ENCODE assay signal across 8 cellular contexts in the genomic region with DNA sequence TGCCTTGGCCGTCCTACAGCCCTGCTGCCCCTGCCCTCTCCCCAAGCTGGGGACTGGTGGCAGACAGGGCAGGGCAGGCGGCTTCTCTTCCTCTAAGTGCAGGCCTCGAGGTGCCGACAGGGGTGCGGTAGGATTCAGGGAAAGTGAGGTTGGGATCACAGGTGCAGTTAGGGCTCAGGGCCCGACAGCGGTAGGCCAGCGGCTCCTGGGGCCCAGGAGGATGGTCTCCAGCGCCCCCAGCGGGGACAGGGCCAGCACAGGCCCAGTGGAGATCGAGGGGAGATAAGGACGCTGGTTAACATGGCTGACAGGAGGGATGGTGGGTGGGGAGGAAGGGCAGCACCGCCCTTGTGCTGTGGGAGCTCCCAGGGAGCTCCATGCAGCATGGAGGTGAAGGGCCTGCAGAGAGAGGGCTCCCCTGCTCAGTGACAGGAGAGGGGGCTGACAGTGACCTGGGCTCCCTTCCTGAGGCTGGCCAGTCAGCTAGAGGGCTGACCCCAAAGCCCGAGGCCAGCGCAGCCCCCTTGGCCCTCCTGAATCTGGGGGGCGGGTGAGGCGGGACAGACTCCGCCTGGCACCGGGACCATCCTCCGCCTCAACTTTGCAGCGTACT. TPM values are rescaled to one million over a fixed set of nuclear protein-coding genes. Genes with fewer than 3 reads are reported as not detected.
DNase-seq lines count a peak whose midpoint lies in the region; ATAC-seq and TF ChIP-seq lines count a peak whose summit lies in the region.

No MANE protein-coding gene starts in this region.

- peaks cover 1% of the 10 kb centered on the region for H3K36me3 Mint-ChIP-seq in activated CD4-positive, alpha-beta T cell treated with anti-CD3 and anti-CD28 coated beads for 36 hours (ENCODE audit: low read depth)

- intact Hi-C loops in activated CD4-positive, alpha-beta T cell treated with anti-CD3 and anti-CD28 coated beads for 36 hours (cut with DNase I, micrococcal nuclease), result loop anchor here in 1 of 2 experiments (10.0 kb wide), 1 partner anchor 421 kb away; the partner anchor contains the start of gene GPR132

- no peaks in the 10 kb centered on the region for H3K36me3 ChIP-seq in brain microvascular endothelial cell (replicated peaks)
- H3K36me3 ChIP-seq in mesodermal cell (ENCODE audit: control insufficient read depth, insufficient read depth, low read length), result no peaks in the 10 kb centered on the region

- H3K4me3 Mint-ChIP-seq in activated CD4-positive, alpha-beta T cell treated with anti-CD3 and anti-CD28 coated beads for 36 hours, result no peak overlapping the region

- DNase-seq in activated CD4-positive, alpha-beta T cell treated with anti-CD3 and anti-CD28 coated beads for 36 hours, result peak; percentile 71
- DNase-seq in activated CD4-positive, alpha-beta T cell treated with anti-CD3 and anti-CD28 coated beads, Interleukin-2, amount 50 U/mL, for 4 hours, result no peak
- DNase-seq in OCI-M1 (lab: John Stamatoyannopoulos, UW) (peak; percentile 77), brain microvascular endothelial cell (no peak)

- H3K4me3 ChIP-seq in brain microvascular endothelial cell (ENCODE audit: low read depth, low read length) (no peak overlapping the region), mesodermal cell (ENCODE audit: extremely low read depth, insufficient read depth, low read length, poor library complexity, severe bottlenecking) (peak overlapping the region; percentile 36)

- H3K27me3 Mint-ChIP-seq in activated CD4-positive, alpha-beta T cell treated with anti-CD3 and anti-CD28 coated beads for 36 hours, result no peaks in the 10 kb centered on the region

- CTCF ChIA-PET in activated CD4-positive, alpha-beta T cell treated with anti-CD3 and anti-CD28 coated beads for 36 hours (lab: Charles Lee), result interaction anchor here (0.7 to 1.4 kb wide), 2 partner anchors 115 to 1055 kb away, joined by 3 to 4 read pairs; no protein-coding TSS in a partner anchor

- H3K27ac Mint-ChIP-seq in activated CD4-positive, alpha-beta T cell treated with anti-CD3 and anti-CD28 coated beads for 36 hours, result peak overlapping the region; percentile 42

- WGBS in mesodermal cell (ENCODE audit: insufficient coverage in 2 of 2), 2 experiments, result 17 to 21% methylated on average over 16 to 18 of the region's 21 CpGs

- POLR2A ChIA-PET in activated CD4-positive, alpha-beta T cell treated with anti-CD3 and anti-CD28 coated beads for 36 hours (lab: Charles Lee), result no interaction called here

- peaks cover 19% of the 10 kb centered on the region for H3K27me3 ChIP-seq in brain microvascular endothelial cell (replicated peaks)

- TF ChIP-seq CTCF in brain microvascular endothelial cell (IDR thresholded peaks at IDR 0.05; ENCODE audit: low read depth, low read length, missing control alignments), result peak; percentile 68

- peaks cover 66% of the 10 kb centered on the region for H3K4me1 ChIP-seq in mesodermal cell (ENCODE audit: control insufficient read depth, insufficient read depth, low read length, poor library complexity, severe bottlenecking)

- H3K27ac ChIP-seq in brain microvascular endothelial cell, result no peak overlapping the region
- no peak overlapping the region for H3K27ac ChIP-seq in mesodermal cell (ENCODE audit: low read depth, low read length, severe bottlenecking)

- in situ Hi-C loops in brain microvascular endothelial cell (cut with HindIII; ENCODE audit: low pct_ligation_motif_present, low sequenced_read_pairs), result no loop called here

- H3K9me3 ChIP-seq in mesodermal cell (ENCODE audit: control insufficient read depth, low read length), result no peaks in the 10 kb centered on the region

- ATAC-seq in activated CD4-positive, alpha-beta T cell treated with anti-CD3 and anti-CD28 coated beads for 36 hours, result no peak
- no peak for ATAC-seq in GM18511 (IDR thresholded peaks at IDR 0.05; ENCODE audit: unreplicated experiment)
- no peak for ATAC-seq in HG02678 (IDR thresholded peaks at IDR 0.05; ENCODE audit: unreplicated experiment)
- ATAC-seq in HG03442 (IDR thresholded peaks at IDR 0.05; ENCODE audit: unreplicated experiment), result no peak

- H3K4me1 Mint-ChIP-seq in activated CD4-positive, alpha-beta T cell treated with anti-CD3 and anti-CD28 coated beads for 36 hours, result peaks cover 53% of the 10 kb centered on the region

- H3K9me3 Mint-ChIP-seq in activated CD4-positive, alpha-beta T cell treated with anti-CD3 and anti-CD28 coated beads for 36 hours (ENCODE audit: low read depth), result no peaks in the 10 kb centered on the region

RNA-seq across cellular contexts. Expression of gene CRIP1, which starts 0.9 kb away (rescaled TPM):
- total RNA-seq in activated CD4-positive, alpha-beta T cell treated with anti-CD3 and anti-CD28 coated beads for 36 hours, result 100 to 1,000 TPM; 182 to 186 TPM
- polyA plus RNA-seq in mesodermal cell (2013, experiment 1 of 2), result 50.0 TPM
- polyA plus RNA-seq in mesodermal cell (2013, experiment 2 of 2), result 33.7 TPM

RNA-seq across cellular contexts. Expression of gene TEDC1, which starts 5.2 kb away (rescaled TPM):
- 10 to 100 TPM; 21.7 to 31.8 TPM for total RNA-seq in activated CD4-positive, alpha-beta T cell treated with anti-CD3 and anti-CD28 coated beads for 36 hours
- 11.7 TPM for polyA plus RNA-seq in mesodermal cell (2013, experiment 1 of 2)
- polyA plus RNA-seq in mesodermal cell (2013, experiment 2 of 2), result 12.2 TPM

RNA-seq across cellular contexts. Expression of gene CRIP2, which starts 11.2 kb away (rescaled TPM):
- 1 to 10 TPM; 1.1 to 1.2 TPM for total RNA-seq in activated CD4-positive, alpha-beta T cell treated with anti-CD3 and anti-CD28 coated beads for 36 hours
- polyA plus RNA-seq in mesodermal cell (2013, experiment 1 of 2), result 108 TPM
- polyA plus RNA-seq in mesodermal cell (2013, experiment 2 of 2), result 76.1 TPM

RNA-seq across cellular contexts. Expression of gene TMEM121, which starts 40.6 kb away (rescaled TPM):
- 1 to 10 TPM; 7.2 to 9.2 TPM for total RNA-seq in activated CD4-positive, alpha-beta T cell treated with anti-CD3 and anti-CD28 coated beads for 36 hours
- 6.6 TPM for polyA plus RNA-seq in mesodermal cell (2013, experiment 1 of 2)
- 4.8 TPM for polyA plus RNA-seq in mesodermal cell (2013, experiment 2 of 2)

Comparison
In these comparisons a context has a peak if more than half of its experiments do, and no peak if none do; other contexts are left out.
1. DNase-seq: peak in activated CD4-positive, alpha-beta T cell treated with anti-CD3 and anti-CD28 coated beads for 36 hours (single experiment) and OCI-M1 (single experiment); none in activated CD4-positive, alpha-beta T cell treated with anti-CD3 and anti-CD28 coated beads, Interleukin-2, amount 50 U/mL, for 4 hours (0 of 2) and brain microvascular endothelial cell (single experiment).